In genomic region chr11:3942956-3943497, GRCh38 we compare ENCODE assay signal across 12 cellular contexts.
DNase-seq lines count a peak whose midpoint lies in the region; ATAC-seq, FAIRE-seq and TF ChIP-seq lines count a peak whose summit lies in the region.
"Had no signal": no experiment of that assay in that cellular context is flagged by ENCODE, and none has a peak within 500 bp of the region (broad histone marks: within the 10 kb centered on the region; RNA-seq: fewer than 3 reads in every experiment).

No MANE protein-coding gene starts in this region.

- H3K4me1 ChIP-seq in OCI-LY1 (ENCODE audit: insufficient read depth, low read length, severe bottlenecking) = peaks cover 42% of the 10 kb centered on the region
- H3K4me1 ChIP-seq in endothelial cell of umbilical vein (ENCODE audit: control insufficient read depth, extremely low read depth, insufficient read depth, low read length) = peaks cover 18% of the 10 kb centered on the region
- peaks cover 89 to 94% of the 10 kb centered on the region in 2 donors for H3K4me1 ChIP-seq in gastrocnemius medialis
- peaks cover 3 to 9% of the 10 kb centered on the region in 2 experiments; a peak in 2 of 4 replicates for H3K4me1 ChIP-seq in SK-N-SH (ENCODE audit: control insufficient read depth in 1 of 2, insufficient read depth in 2 of 2, low read depth in 1 of 2, low read length in 1 of 2)

- TF ChIP-seq CTCF in OCI-LY1 (IDR thresholded peaks at IDR 0.05; ENCODE audit: low read length) (no peak), endothelial cell of umbilical vein (IDR thresholded peaks at IDR 0.05; ENCODE audit: extremely low read depth in 1 of 2, insufficient read depth in 1 of 2, low read depth in 1 of 2, low read length in 2 of 2) (no peak), gastrocnemius medialis (IDR thresholded peaks at IDR 0.05 in 4 of 5, conservative IDR thresholded peaks at IDR 0.05 in 1 of 5) (no peak), SK-N-SH (IDR thresholded peaks at IDR 0.05) (no peak)

- no peak for TF ChIP-seq RAD21 in SK-N-SH (IDR thresholded peaks at IDR 0.05; ENCODE audit: low read length)

- peak overlapping the region; percentile 46 for H3K27ac ChIP-seq in OCI-LY1 (ENCODE audit: low read depth, low read length, poor library complexity, severe bottlenecking)
- no peak overlapping the region for H3K27ac ChIP-seq in endothelial cell of umbilical vein (ENCODE audit: insufficient read depth, low read depth, low read length)
- H3K27ac ChIP-seq in gastrocnemius medialis = peak overlapping the region; percentile 60 to 92 (median 84)
- H3K27ac ChIP-seq in SK-N-SH (ENCODE audit: low read depth in 2 of 2, low read length in 1 of 2) = no peak overlapping the region
- H3K27ac ChIP-seq: WERI-Rb-1 had no signal

- WGBS in SK-N-SH (ENCODE audit: low lambda C conversion rate) = 80% methylated on average over 1 of the region's 1 CpG

- H3K4me3 ChIP-seq in OCI-LY1 (ENCODE audit: low read depth, low read length, poor library complexity, severe bottlenecking) (no peak overlapping the region), endothelial cell of umbilical vein (replicated peaks in 1 of 3; ENCODE audit: insufficient read depth in 1 of 3, low read depth in 1 of 3, low read length in 3 of 3) (no peak overlapping the region), gastrocnemius medialis (no peak overlapping the region), SK-N-SH (ENCODE audit: low read depth in 2 of 2, low read length in 1 of 2) (no peak overlapping the region)
- H3K4me3 ChIP-seq: heart left ventricle had no signal

- TF ChIP-seq POLR2A in endothelial cell of umbilical vein (IDR thresholded peaks at IDR 0.05; ENCODE audit: low read depth, low read length) (no peak), gastrocnemius medialis (IDR thresholded peaks at IDR 0.05) (no peak)

- H2AFZ ChIP-seq in OCI-LY1 (ENCODE audit: low read length) (no peak overlapping the region), endothelial cell of umbilical vein (ENCODE audit: low read depth, low read length) (no peak overlapping the region), SK-N-SH (ENCODE audit: low read depth) (no peak overlapping the region)

- dilution Hi-C loops in endothelial cell of umbilical vein (cut with MboI; ENCODE audit: extremely low pct_ligation_motif_present, low sequenced_read_pairs) = no loop called here

- no peak overlapping the region; the same call in 1 of the 2 replicates for H3K4me2 ChIP-seq in OCI-LY1 (ENCODE audit: low read length)
- no peak overlapping the region for H3K4me2 ChIP-seq in endothelial cell of umbilical vein (ENCODE audit: insufficient read depth, low read length)
- H3K4me2 ChIP-seq in SK-N-SH = no peak overlapping the region

- intact Hi-C loops in endothelial cell of umbilical vein (cut with micrococcal nuclease) (no loop called here), gastrocnemius medialis (cut with DNase I; ENCODE audit: low total_unique reads) (no loop called here), head of caudate nucleus (cut with DNase I) (no loop called here)

- peak; percentile 6 for ATAC-seq in GM18868 (IDR thresholded peaks at IDR 0.05; ENCODE audit: unreplicated experiment)
- no peak for ATAC-seq in gastrocnemius medialis
- no peak for ATAC-seq in HG03175 (IDR thresholded peaks at IDR 0.05; ENCODE audit: unreplicated experiment)
- ATAC-seq: heart left ventricle, PC-3 had no signal

- H3K27me3 ChIP-seq in OCI-LY1 (ENCODE audit: insufficient read depth, low read length) (no peaks in the 10 kb centered on the region), endothelial cell of umbilical vein (ENCODE audit: control insufficient read depth in 2 of 2, insufficient read depth in 2 of 2, low read length in 2 of 2) (no peaks in the 10 kb centered on the region), gastrocnemius medialis (no peaks in the 10 kb centered on the region), SK-N-SH (ENCODE audit: insufficient read depth) (no peaks in the 10 kb centered on the region)
- H3K27me3 ChIP-seq: heart left ventricle had no signal

- H3K79me2 ChIP-seq in OCI-LY1 (ENCODE audit: insufficient read depth, low read length) (no peaks in the 10 kb centered on the region), endothelial cell of umbilical vein (ENCODE audit: control insufficient read depth, insufficient read depth, low read length) (no peaks in the 10 kb centered on the region), SK-N-SH (ENCODE audit: insufficient read depth) (no peaks in the 10 kb centered on the region)

- CTCF ChIA-PET in endothelial cell of umbilical vein (lab: Charles Lee) (interaction anchor here (0.6 to 1.2 kb wide), 3 partner anchors 16 to 94 kb away, joined by 3 to 4 read pairs (median 3); no protein-coding TSS in a partner anchor), SK-N-SH (lab: Yijun Ruan, JAX) (interaction anchor here (0.9 to 1.4 kb wide), 2 partner anchors 9 to 130 kb away, joined by 3 read pairs; no protein-coding TSS in a partner anchor)

- in situ Hi-C loops in gastrocnemius medialis (cut with MboI; ENCODE audit: low sequenced_read_pairs in 4 of 4) (no loop called here), ACHN (cut with HindIII; ENCODE audit: low pct_ligation_motif_present, low pct_unique_long_range_greater_than_20kb, low sequenced_read_pairs) (no loop called here)

- TF ChIP-seq EP300 in SK-N-SH (IDR thresholded peaks at IDR 0.05; ENCODE audit: borderline replicate concordance in 1 of 2, low read depth in 1 of 2, low read length in 1 of 2) = no peak

- no peaks in the 10 kb centered on the region for H3K9me1 ChIP-seq in endothelial cell of umbilical vein (replicated peaks; ENCODE audit: control insufficient read depth, extremely low read depth, insufficient read depth, low read length)

- H4K20me1 ChIP-seq in OCI-LY1 (ENCODE audit: insufficient read depth, low read length) (no peaks in the 10 kb centered on the region), endothelial cell of umbilical vein (replicated peaks; ENCODE audit: control insufficient read depth, extremely low read depth, insufficient read depth, low read length) (no peaks in the 10 kb centered on the region), SK-N-SH (ENCODE audit: insufficient read depth) (no peaks in the 10 kb centered on the region)

- H3F3A ChIP-seq in OCI-LY1 (ENCODE audit: insufficient read depth, low read length) (no peaks in the 10 kb centered on the region; the same call in 1 of the 2 replicates), SK-N-SH (replicated peaks; ENCODE audit: insufficient read depth) (no peaks in the 10 kb centered on the region)

- FAIRE-seq in endothelial cell of umbilical vein (lab: Jason Lieb, UNC) = no peak

- no TSS peak for BruUV-seq in endothelial cell of umbilical vein (replicated peaks; lab: Mats Ljungman, UMichigan)

- peak; percentile 68 for DNase-seq in endothelial cell of umbilical vein (ENCODE audit: low read depth, low spot score)
- DNase-seq in gastrocnemius medialis = no peak
- no peak for DNase-seq in head of caudate nucleus
- DNase-seq in ACHN = no peak
- no peak for DNase-seq in SK-N-SH
- DNase-seq: heart left ventricle, KG1, PC-3, WERI-Rb-1 had no signal

- H3K36me3 ChIP-seq in OCI-LY1 (ENCODE audit: insufficient read depth, low read length) (peaks cover 11% of the 10 kb centered on the region), endothelial cell of umbilical vein (ENCODE audit: control insufficient read depth in 2 of 2, extremely low read depth in 1 of 2, insufficient read depth in 2 of 2, low read length in 2 of 2) (no peaks in the 10 kb centered on the region), gastrocnemius medialis (no peaks in the 10 kb centered on the region), SK-N-SH (replicated peaks in 1 of 2; ENCODE audit: control insufficient read depth in 1 of 2, insufficient read depth in 2 of 2, low read length in 1 of 2) (no peaks in the 10 kb centered on the region)
- H3K36me3 ChIP-seq: heart left ventricle, WERI-Rb-1 had no signal

- H3K9me3 ChIP-seq in OCI-LY1 (ENCODE audit: low read length) = no peaks in the 10 kb centered on the region
- no peaks in the 10 kb centered on the region for H3K9me3 ChIP-seq in endothelial cell of umbilical vein (replicated peaks; ENCODE audit: control insufficient read depth, insufficient read depth, low read length)
- no peaks in the 10 kb centered on the region for H3K9me3 ChIP-seq in gastrocnemius medialis
- no peaks in the 10 kb centered on the region for H3K9me3 ChIP-seq in SK-N-SH
- H3K9me3 ChIP-seq: heart left ventricle had no signal

- H3K9me2 ChIP-seq in OCI-LY1 (ENCODE audit: low read depth, low read length) = no peaks in the 10 kb centered on the region
- H3K9me2 ChIP-seq in SK-N-SH = no peaks in the 10 kb centered on the region

- no peak overlapping the region for H3K9ac ChIP-seq in OCI-LY1 (ENCODE audit: low read length)
- no peak overlapping the region for H3K9ac ChIP-seq in endothelial cell of umbilical vein (replicated peaks; ENCODE audit: extremely low read depth, insufficient read depth, low read length)
- H3K9ac ChIP-seq in SK-N-SH = no peak overlapping the region

- POLR2A ChIA-PET in endothelial cell of umbilical vein (lab: Charles Lee) = no interaction called here
- POLR2A ChIA-PET in SK-N-SH (lab: Yijun Ruan, JAX) = no interaction called here

TF ChIP-seq in endothelial cell of umbilical vein, 7 proteins besides CTCF, POLR2A, EP300 and RAD21:
- TF ChIP-seq EZH2 (IDR thresholded peaks at IDR 0.05; ENCODE audit: borderline replicate concordance, low read depth, low read length, severe bottlenecking) = no peak
- peak; percentile 55 for TF ChIP-seq JUN (IDR thresholded peaks at IDR 0.05; ENCODE audit: borderline replicate concordance, insufficient read depth, insufficient read length, low read depth)
- no peak for TF ChIP-seq MAX (IDR thresholded peaks at IDR 0.05; ENCODE audit: insufficient read depth, insufficient read length)
TF ChIP-seq in endothelial cell of umbilical vein: peak in this region for 1.

TF ChIP-seq in SK-N-SH, 30 proteins besides CTCF, POLR2A, EP300 and RAD21 (continues in another document):
- TF ChIP-seq FOXM1 (IDR thresholded peaks at IDR 0.05; ENCODE audit: low read depth) = no peak
- TF ChIP-seq USF2 (IDR thresholded peaks at IDR 0.05; ENCODE audit: borderline replicate concordance, low read depth, low read length) = no peak
- TF ChIP-seq NRF1 (IDR thresholded peaks at IDR 0.05; ENCODE audit: low read depth, low read length) = no peak
- TF ChIP-seq RFX5 (IDR thresholded peaks at IDR 0.05; ENCODE audit: low read length) = no peak
- TF ChIP-seq SMC3 (IDR thresholded peaks at IDR 0.05; ENCODE audit: low read depth, low read length) = no peak
- TF ChIP-seq FOSL2 (IDR thresholded peaks at IDR 0.05; ENCODE audit: borderline replicate concordance, low read depth) = no peak
- no peak for TF ChIP-seq POLR2AphosphoS5 (IDR thresholded peaks at IDR 0.05; ENCODE audit: low read depth, low read length)
- TF ChIP-seq ELF1 (IDR thresholded peaks at IDR 0.05) = no peak

Comparison
In these comparisons a context has a peak if more than half of its experiments do, and no peak if none do; other contexts are left out.
1. H3K27ac ChIP-seq: peak in OCI-LY1 (single experiment) and gastrocnemius medialis (4 of 4); none in endothelial cell of umbilical vein (single experiment) and SK-N-SH (0 of 2).